ENCODE assay signal across 1 cellular context in the genomic region with DNA sequence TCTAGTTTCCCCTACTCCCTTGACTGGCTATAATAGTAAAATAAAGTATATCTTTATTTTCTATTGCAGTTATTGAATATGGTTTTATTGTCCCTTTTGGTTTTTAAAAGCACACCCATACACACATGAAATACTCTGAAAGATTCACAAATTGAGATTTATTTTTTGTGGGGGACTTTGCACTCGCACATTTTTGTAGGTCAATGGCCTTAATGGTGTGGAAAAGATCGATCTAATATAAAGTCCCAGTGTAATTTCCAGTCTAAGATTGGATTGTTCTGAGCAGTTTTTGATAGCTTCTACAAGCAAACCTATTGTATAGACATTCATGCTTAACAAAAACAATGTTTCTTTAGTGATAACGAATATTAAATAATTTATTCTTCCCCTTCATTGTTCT.
TF ChIP-seq lines count a peak whose summit lies in the region.

No MANE protein-coding gene starts in this region.

TF ChIP-seq in HepG2, 621 proteins besides CTCF, POLR2A, EP300 and RAD21 (continued from another document):
- TF ChIP-seq, protein P1, sequence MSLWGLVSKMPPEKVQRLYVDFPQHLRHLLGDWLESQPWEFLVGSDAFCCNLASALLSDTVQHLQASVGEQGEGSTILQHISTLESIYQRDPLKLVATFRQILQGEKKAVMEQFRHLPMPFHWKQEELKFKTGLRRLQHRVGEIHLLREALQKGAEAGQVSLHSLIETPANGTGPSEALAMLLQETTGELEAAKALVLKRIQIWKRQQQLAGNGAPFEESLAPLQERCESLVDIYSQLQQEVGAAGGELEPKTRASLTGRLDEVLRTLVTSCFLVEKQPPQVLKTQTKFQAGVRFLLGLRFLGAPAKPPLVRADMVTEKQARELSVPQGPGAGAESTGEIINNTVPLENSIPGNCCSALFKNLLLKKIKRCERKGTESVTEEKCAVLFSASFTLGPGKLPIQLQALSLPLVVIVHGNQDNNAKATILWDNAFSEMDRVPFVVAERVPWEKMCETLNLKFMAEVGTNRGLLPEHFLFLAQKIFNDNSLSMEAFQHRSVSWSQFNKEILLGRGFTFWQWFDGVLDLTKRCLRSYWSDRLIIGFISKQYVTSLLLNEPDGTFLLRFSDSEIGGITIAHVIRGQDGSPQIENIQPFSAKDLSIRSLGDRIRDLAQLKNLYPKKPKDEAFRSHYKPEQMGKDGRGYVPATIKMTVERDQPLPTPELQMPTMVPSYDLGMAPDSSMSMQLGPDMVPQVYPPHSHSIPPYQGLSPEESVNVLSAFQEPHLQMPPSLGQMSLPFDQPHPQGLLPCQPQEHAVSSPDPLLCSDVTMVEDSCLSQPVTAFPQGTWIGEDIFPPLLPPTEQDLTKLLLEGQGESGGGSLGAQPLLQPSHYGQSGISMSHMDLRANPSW (CRISPR knock-in tag; IDR thresholded peaks at IDR 0.05; ENCODE audit: borderline replicate concordance) = no peak
- TF ChIP-seq MIER2 (CRISPR knock-in tag; IDR thresholded peaks at IDR 0.05) (no peak), KMT2A (CRISPR knock-in tag; IDR thresholded peaks at IDR 0.05) (no peak), CEBPB (IDR thresholded peaks at IDR 0.05; ENCODE audit: borderline replicate concordance, low read depth, low read length) (no peak), STAT5B (CRISPR knock-in tag; IDR thresholded peaks at IDR 0.05) (no peak), MEIS1 (CRISPR knock-in tag; IDR thresholded peaks at IDR 0.05; ENCODE audit: borderline replicate concordance) (no peak), ZBTB21 (CRISPR knock-in tag; IDR thresholded peaks at IDR 0.05) (no peak), FOXO1 (CRISPR knock-in tag; IDR thresholded peaks at IDR 0.05) (no peak)
- TF ChIP-seq, protein P2, sequence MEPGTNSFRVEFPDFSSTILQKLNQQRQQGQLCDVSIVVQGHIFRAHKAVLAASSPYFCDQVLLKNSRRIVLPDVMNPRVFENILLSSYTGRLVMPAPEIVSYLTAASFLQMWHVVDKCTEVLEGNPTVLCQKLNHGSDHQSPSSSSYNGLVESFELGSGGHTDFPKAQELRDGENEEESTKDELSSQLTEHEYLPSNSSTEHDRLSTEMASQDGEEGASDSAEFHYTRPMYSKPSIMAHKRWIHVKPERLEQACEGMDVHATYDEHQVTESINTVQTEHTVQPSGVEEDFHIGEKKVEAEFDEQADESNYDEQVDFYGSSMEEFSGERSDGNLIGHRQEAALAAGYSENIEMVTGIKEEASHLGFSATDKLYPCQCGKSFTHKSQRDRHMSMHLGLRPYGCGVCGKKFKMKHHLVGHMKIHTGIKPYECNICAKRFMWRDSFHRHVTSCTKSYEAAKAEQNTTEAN (CRISPR knock-in tag; conservative IDR thresholded peaks at IDR 0.05) = no peak
